In genomic region chr20:36861875-36862801, GRCh38 we compare ENCODE assay signal across 8 cellular contexts. TPM values are rescaled to one million over a fixed set of nuclear protein-coding genes. Genes with fewer than 3 reads are reported as not detected.
DNase-seq lines count a peak whose midpoint lies in the region; ATAC-seq and TF ChIP-seq lines count a peak whose summit lies in the region.

No MANE protein-coding gene starts in this region.

- ATAC-seq in lower lobe of right lung: peak; percentile 29 to 54

- intact Hi-C loops in lower lobe of right lung (cut with DNase I): no loop called here

- H3K4me1 ChIP-seq in SJCRH30 (peaks cover 2% of the 10 kb centered on the region; the same call in 1 of the 2 replicates), ectodermal cell (ENCODE audit: control insufficient read depth, insufficient read depth, low read length) (peaks cover 18% of the 10 kb centered on the region), lower lobe of right lung (peaks cover 50% of the 10 kb centered on the region), suprapubic skin (peaks cover 71% of the 10 kb centered on the region)

- TF ChIP-seq POLR2A in suprapubic skin (IDR thresholded peaks at IDR 0.05): peak in 1 of 2 donors; percentile 24

- H3K4me3 ChIP-seq in SJCRH30 (peak overlapping the region; percentile 65), ectodermal cell (ENCODE audit: insufficient read depth, low read depth, low read length) (peak overlapping the region; percentile 81), lower lobe of right lung (peak overlapping the region; percentile 59), suprapubic skin (peak overlapping the region; percentile 71)

- H3K27ac ChIP-seq in SJCRH30 (peak overlapping the region; percentile 58), ectodermal cell (ENCODE audit: insufficient read depth, low read depth, low read length, poor library complexity, severe bottlenecking) (no peak overlapping the region), lower lobe of right lung (peak overlapping the region; percentile 74), suprapubic skin (peak overlapping the region; percentile 92)

- peak in 13 of 14 donors; percentile 33 to 88 (median 77) for DNase-seq in C1 segment of cervical spinal cord (lab: John Stamatoyannopoulos, UW)
- peak; percentile 86 for DNase-seq in HS-27A (ENCODE audit: low read depth)
- peak; percentile 90 to 92 for DNase-seq in SJCRH30
- peak; percentile 77 for DNase-seq in lower lobe of right lung
- DNase-seq in suprapubic skin (ENCODE audit: low spot score in 2 of 2): peak; percentile 93 to 95
- DNase-seq in NK-92 treated with Interleukin-12 subunit alpha and Interleukin-12 subunit beta, amount 100 ng/mL, for 24 hours (lab: John Stamatoyannopoulos, UW): no peak
- DNase-seq in T-helper 9 cell: no peak

- H3K27me3 ChIP-seq in SJCRH30 (peaks cover 8% of the 10 kb centered on the region; the same call in 1 of the 2 replicates), ectodermal cell (ENCODE audit: control insufficient read depth, insufficient read depth, low read length, poor library complexity, severe bottlenecking) (peaks cover 14% of the 10 kb centered on the region), lower lobe of right lung (ENCODE audit: low read depth) (no peaks in the 10 kb centered on the region), suprapubic skin (no peaks in the 10 kb centered on the region)

- H3K9me3 ChIP-seq in SJCRH30 (replicated peaks): no peaks in the 10 kb centered on the region
- no peaks in the 10 kb centered on the region for H3K9me3 ChIP-seq in ectodermal cell (ENCODE audit: control insufficient read depth, low read length)
- H3K9me3 ChIP-seq in lower lobe of right lung: no peaks in the 10 kb centered on the region
- H3K9me3 ChIP-seq in suprapubic skin: no peaks in the 10 kb centered on the region

- no peak for TF ChIP-seq EP300 in suprapubic skin (IDR thresholded peaks at IDR 0.05)

- 6 to 7% methylated on average over 45 of the region's 45 CpGs for WGBS in ectodermal cell, 2 experiments
- no CpG with 5 or more reads among the region's 45 CpGs for WGBS in suprapubic skin

- no peaks in the 10 kb centered on the region for H3K36me3 ChIP-seq in SJCRH30
- peaks cover 6% of the 10 kb centered on the region for H3K36me3 ChIP-seq in ectodermal cell (ENCODE audit: control insufficient read depth, insufficient read depth, low read length)
- H3K36me3 ChIP-seq in lower lobe of right lung: peaks cover 5% of the 10 kb centered on the region
- peaks cover 4% of the 10 kb centered on the region for H3K36me3 ChIP-seq in suprapubic skin

- no peak for TF ChIP-seq CTCF in lower lobe of right lung (IDR thresholded peaks at IDR 0.05)
- TF ChIP-seq CTCF in suprapubic skin (IDR thresholded peaks at IDR 0.05): no peak

RNA-seq across cellular contexts. Expression of gene TLDC2, which starts 13.8 kb away (rescaled TPM):
- total RNA-seq in SJCRH30 (2014; rRNA removed; shearing (Covaris generic)): 1.8 and 1.9 TPM in 2 replicates
- polyA plus RNA-seq in ectodermal cell (2013, experiment 1 of 4): 2.5 TPM
- 3.2 TPM for polyA plus RNA-seq in ectodermal cell (2013, experiment 2 of 4)
- polyA plus RNA-seq in ectodermal cell (2013, experiment 3 of 4): 2.7 TPM
- polyA plus RNA-seq in ectodermal cell (2013, experiment 4 of 4): 2.8 TPM
- total RNA-seq in lower lobe of right lung (1.3 TPM), suprapubic skin (not detected)

Comparison
In these comparisons a context has a peak if more than half of its experiments do, and no peak if none do; other contexts are left out.
1. DNase-seq: peak in C1 segment of cervical spinal cord (13 of 14), HS-27A (single experiment), SJCRH30 (2 of 2), lower lobe of right lung (single experiment) and suprapubic skin (2 of 2); none in NK-92 treated with Interleukin-12 subunit alpha and Interleukin-12 subunit beta, amount 100 ng/mL, for 24 hours (single experiment) and T-helper 9 cell (single experiment).
2. Peak in every context shown above with its lines, with median percentiles within 50 percentile points of each other: H3K4me3 ChIP-seq.